In genomic region chr6:75284285-75285155, GRCh38 we compare ENCODE assay signal across 1 cellular context.
TF ChIP-seq lines count a peak whose summit lies in the region.

Gene TMEM30A (minus strand): TSS chr6:75284792. CDS start chr6:75284638, 154 bp downstream.

TF ChIP-seq in GM12878, 131 proteins besides CTCF, POLR2A, EP300 and RAD21 (continued from another document):
- TF ChIP-seq E2F4 (IDR thresholded peaks at IDR 0.05; ENCODE audit: low read depth, low read length) (no peak), SMAD5 (IDR thresholded peaks at IDR 0.05; ENCODE audit: low read depth) (peak; percentile 65; the same call in 1 of the 2 replicates), MTA3 (IDR thresholded peaks at IDR 0.05; ENCODE audit: borderline replicate concordance, low read length) (no peak), ZNF622 (IDR thresholded peaks at IDR 0.05) (no peak), ZZZ3 (IDR thresholded peaks at IDR 0.05; ENCODE audit: control insufficient read depth, insufficient read length, low read depth) (no peak), WRNIP1 (IDR thresholded peaks at IDR 0.05; ENCODE audit: borderline replicate concordance, low read depth, low read length) (0 out of 2 replicates have a peak, but pooled peaks have one; percentile 94), E4F1 (IDR thresholded peaks at IDR 0.05; ENCODE audit: borderline replicate concordance, partially characterized antibody) (peak; percentile 51), HDAC2 (IDR thresholded peaks at IDR 0.05) (no peak), CHD2 (IDR thresholded peaks at IDR 0.05; ENCODE audit: borderline replicate concordance, low read depth, low read length) (peak; percentile 72), NFXL1 (IDR thresholded peaks at IDR 0.05; ENCODE audit: borderline replicate concordance) (no peak), ZNF207 (IDR thresholded peaks at IDR 0.05; ENCODE audit: borderline replicate concordance) (peak; percentile 52), ETV6 (conservative IDR thresholded peaks at IDR 0.05 in 1 of 2, IDR thresholded peaks at IDR 0.05 in 1 of 2; ENCODE audit: borderline replicate concordance in 1 of 2, low read depth in 1 of 2) (peak in 1 of 2 experiments; percentile 84; a peak in 2 of 4 replicates), TCF3 (IDR thresholded peaks at IDR 0.05; ENCODE audit: borderline replicate concordance, insufficient read depth, low read depth, low read length) (peak; percentile 51), MXI1 (IDR thresholded peaks at IDR 0.05; ENCODE audit: low read depth, low read length) (peak; percentile 66; the same call in 1 of the 2 replicates), JUNB (IDR thresholded peaks at IDR 0.05) (peak; percentile 46), ZNF217 (IDR thresholded peaks at IDR 0.05) (no peak), BMI1 (IDR thresholded peaks at IDR 0.05; ENCODE audit: borderline replicate concordance) (no peak), IKZF2 (IDR thresholded peaks at IDR 0.05) (peak; percentile 100), CBFB (IDR thresholded peaks at IDR 0.05; ENCODE audit: low read depth) (peak; percentile 78), RAD51 (IDR thresholded peaks at IDR 0.05) (peak; percentile 89), CBX3 (IDR thresholded peaks at IDR 0.05; ENCODE audit: borderline replicate concordance, low read depth) (no peak), FOS (IDR thresholded peaks at IDR 0.05; ENCODE audit: borderline replicate concordance, extremely low read depth, insufficient read length) (no peak), NRF1 (conservative IDR thresholded peaks at IDR 0.05; ENCODE audit: low read depth, low read length) (0 out of 2 replicates have a peak, but pooled peaks have one; percentile 27)
- TF ChIP-seq, protein P1, sequence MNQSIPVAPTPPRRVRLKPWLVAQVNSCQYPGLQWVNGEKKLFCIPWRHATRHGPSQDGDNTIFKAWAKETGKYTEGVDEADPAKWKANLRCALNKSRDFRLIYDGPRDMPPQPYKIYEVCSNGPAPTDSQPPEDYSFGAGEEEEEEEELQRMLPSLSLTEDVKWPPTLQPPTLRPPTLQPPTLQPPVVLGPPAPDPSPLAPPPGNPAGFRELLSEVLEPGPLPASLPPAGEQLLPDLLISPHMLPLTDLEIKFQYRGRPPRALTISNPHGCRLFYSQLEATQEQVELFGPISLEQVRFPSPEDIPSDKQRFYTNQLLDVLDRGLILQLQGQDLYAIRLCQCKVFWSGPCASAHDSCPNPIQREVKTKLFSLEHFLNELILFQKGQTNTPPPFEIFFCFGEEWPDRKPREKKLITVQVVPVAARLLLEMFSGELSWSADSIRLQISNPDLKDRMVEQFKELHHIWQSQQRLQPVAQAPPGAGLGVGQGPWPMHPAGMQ (IDR thresholded peaks at IDR 0.05; ENCODE audit: borderline replicate concordance): peak; percentile 64; the same call in 1 of the 2 replicates
- TF ChIP-seq, protein P2, sequence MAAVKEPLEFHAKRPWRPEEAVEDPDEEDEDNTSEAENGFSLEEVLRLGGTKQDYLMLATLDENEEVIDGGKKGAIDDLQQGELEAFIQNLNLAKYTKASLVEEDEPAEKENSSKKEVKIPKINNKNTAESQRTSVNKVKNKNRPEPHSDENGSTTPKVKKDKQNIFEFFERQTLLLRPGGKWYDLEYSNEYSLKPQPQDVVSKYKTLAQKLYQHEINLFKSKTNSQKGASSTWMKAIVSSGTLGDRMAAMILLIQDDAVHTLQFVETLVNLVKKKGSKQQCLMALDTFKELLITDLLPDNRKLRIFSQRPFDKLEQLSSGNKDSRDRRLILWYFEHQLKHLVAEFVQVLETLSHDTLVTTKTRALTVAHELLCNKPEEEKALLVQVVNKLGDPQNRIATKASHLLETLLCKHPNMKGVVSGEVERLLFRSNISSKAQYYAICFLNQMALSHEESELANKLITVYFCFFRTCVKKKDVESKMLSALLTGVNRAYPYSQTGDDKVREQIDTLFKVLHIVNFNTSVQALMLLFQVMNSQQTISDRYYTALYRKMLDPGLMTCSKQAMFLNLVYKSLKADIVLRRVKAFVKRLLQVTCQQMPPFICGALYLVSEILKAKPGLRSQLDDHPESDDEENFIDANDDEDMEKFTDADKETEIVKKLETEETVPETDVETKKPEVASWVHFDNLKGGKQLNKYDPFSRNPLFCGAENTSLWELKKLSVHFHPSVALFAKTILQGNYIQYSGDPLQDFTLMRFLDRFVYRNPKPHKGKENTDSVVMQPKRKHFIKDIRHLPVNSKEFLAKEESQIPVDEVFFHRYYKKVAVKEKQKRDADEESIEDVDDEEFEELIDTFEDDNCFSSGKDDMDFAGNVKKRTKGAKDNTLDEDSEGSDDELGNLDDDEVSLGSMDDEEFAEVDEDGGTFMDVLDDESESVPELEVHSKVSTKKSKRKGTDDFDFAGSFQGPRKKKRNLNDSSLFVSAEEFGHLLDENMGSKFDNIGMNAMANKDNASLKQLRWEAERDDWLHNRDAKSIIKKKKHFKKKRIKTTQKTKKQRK (IDR thresholded peaks at IDR 0.05; ENCODE audit: low read depth, low read length): no peak
